Comparison of ENCODE assay signal across 32 cellular contexts in genomic region chr20:11880694-11881093, GRCh38. TPM values are rescaled to one million over a fixed set of nuclear protein-coding genes. Genes with fewer than 3 reads are reported as not detected.
DNase-seq lines count a peak whose midpoint lies in the region; ATAC-seq, FAIRE-seq and TF ChIP-seq lines count a peak whose summit lies in the region.
"Had no signal": no experiment of that assay in that cellular context is flagged by ENCODE, and none has a peak within 500 bp of the region (broad histone marks: within the 10 kb centered on the region; RNA-seq: fewer than 3 reads in every experiment).

No MANE protein-coding gene starts in this region.

- DNase-seq in left ventricle myocardium superior (peak; percentile 18), left cardiac atrium (no peak), NCI-H2171 treated with DMSO at 0.1 percent for 48 hours (lab: John Stamatoyannopoulos, UW) (peak; percentile 43), kidney glomerular epithelial cell (lab: John Stamatoyannopoulos, UW) (no peak), GM12892 (ENCODE audit: insufficient read length) (no peak), adrenal gland (no peak)
- DNase-seq: activated CD4-positive, alpha-beta T cell treated with anti-CD3 and anti-CD28 coated beads for 36 hours; activated naive CD4-positive, alpha-beta T cell treated with anti-CD3 and anti-CD28 coated beads for 36 hours; activated T-cell treated with anti-CD3 and anti-CD28 coated beads, Interleukin-2, amount 50 U/mL, for 72 hours; amygdala; cortex of kidney; heart left ventricle; immature natural killer cell; Kasumi-1; NCI-H1048; NCI-H1930; NCI-H526 treated with DMSO at 0.1 percent for 48 hours; SIG-M5; T-helper 1 cell; uterus had no signal

- no peaks in the 10 kb centered on the region for H3K9me3 ChIP-seq in adrenal gland (replicated peaks in 1 of 3)
- H3K9me3 ChIP-seq: HAP-1, heart left ventricle, neutrophil, prostate gland, uterus had no signal

- no peak overlapping the region for H3K27ac ChIP-seq in adrenal gland
- H3K27ac ChIP-seq: C4-2B, cardiac muscle cell, heart left ventricle, neutrophil, prostate gland, uterus had no signal

- TF ChIP-seq POLR2A in GM12892 (IDR thresholded peaks at IDR 0.05; ENCODE audit: low read depth, low read length) (no peak), adrenal gland (IDR thresholded peaks at IDR 0.05) (no peak)

- 81 to 92% (median 87%) methylated on average over 4 of the region's 4 CpGs for WGBS in adrenal gland, 4 donors

- FAIRE-seq in GM12892 (lab: Jason Lieb, UNC): no peak
- FAIRE-seq: D721Med, G401.6, HTR-8/SVneo had no signal

- H3K4me1 ChIP-seq in adrenal gland (replicated peaks in 1 of 2): no peaks in the 10 kb centered on the region
- H3K4me1 ChIP-seq: HAP-1, heart left ventricle, prostate gland, uterus had no signal

- no peak overlapping the region for H3K4me3 ChIP-seq in adrenal gland
- H3K4me3 ChIP-seq: cardiac muscle cell, HAP-1, heart left ventricle, lung, prostate gland, uterus had no signal

- TF ChIP-seq CTCF in adrenal gland (IDR thresholded peaks at IDR 0.05): no peak

- H3K27me3 ChIP-seq in adrenal gland: no peaks in the 10 kb centered on the region
- H3K27me3 ChIP-seq: cardiac muscle cell, heart left ventricle, neutrophil, uterus had no signal

- ATAC-seq in left ventricle myocardium superior: no peak
- no peak for ATAC-seq in left cardiac atrium
- peak; percentile 88 for ATAC-seq in esophagus mucosa
- no peak for ATAC-seq in HG03097 (IDR thresholded peaks at IDR 0.05; ENCODE audit: low FRiP score, unreplicated experiment)
- ATAC-seq: activated CD4-positive, alpha-beta T cell treated with anti-CD3 and anti-CD28 coated beads for 36 hours; activated T-cell treated with anti-CD3 and anti-CD28 coated beads, Interleukin-2, amount 50 U/mL, for 72 hours; heart left ventricle; stimulated activated memory B cell treated with anti-CD40 and anti-IgM and Interleukin-4, amounts not matched to agents 10 μg/mL and 1 μg/mL and 100 μg/mL, for 72 hours had no signal

- no peaks in the 10 kb centered on the region for H3K36me3 ChIP-seq in adrenal gland (replicated peaks in 1 of 2)
- H3K36me3 ChIP-seq: cardiac muscle cell, HAP-1, heart left ventricle, neutrophil, prostate gland, uterus had no signal

- intact Hi-C loops in left ventricle myocardium superior (cut with micrococcal nuclease): no loop called here
- intact Hi-C loops in left cardiac atrium (cut with DNase I): no loop called here
- intact Hi-C loops in adrenal gland (cut with DNase I): no loop called here

RNA-seq across cellular contexts. Expression of gene BTBD3, which starts 37.0 kb away (rescaled TPM):
- total RNA-seq in left ventricle myocardium superior: 30.2 TPM
- 10 to 100 TPM; 22.9 to 27.3 TPM for total RNA-seq in left cardiac atrium
- 10.0 TPM for total RNA-seq in esophagus mucosa
- polyA plus RNA-seq in GM12892 (2012; ENCODE audit: missing spikeins): 0.51 TPM
- 10 to 100 TPM; 32.1 to 75.7 (median 50.0) TPM for total RNA-seq in adrenal gland
- 10 to 100 TPM; 18.2 to 50.7 (median 18.5) TPM for polyA plus RNA-seq in adrenal gland

Comparison
In these comparisons a context has a peak if more than half of its experiments do, and no peak if none do; other contexts are left out.
1. DNase-seq: peak in left ventricle myocardium superior (single experiment) and NCI-H2171 treated with DMSO at 0.1 percent for 48 hours (single experiment); none in left cardiac atrium (single experiment), kidney glomerular epithelial cell (single experiment), GM12892 (single experiment) and adrenal gland (0 of 7).